18 cellular contexts compared by ENCODE assay signal in the genomic region with DNA sequence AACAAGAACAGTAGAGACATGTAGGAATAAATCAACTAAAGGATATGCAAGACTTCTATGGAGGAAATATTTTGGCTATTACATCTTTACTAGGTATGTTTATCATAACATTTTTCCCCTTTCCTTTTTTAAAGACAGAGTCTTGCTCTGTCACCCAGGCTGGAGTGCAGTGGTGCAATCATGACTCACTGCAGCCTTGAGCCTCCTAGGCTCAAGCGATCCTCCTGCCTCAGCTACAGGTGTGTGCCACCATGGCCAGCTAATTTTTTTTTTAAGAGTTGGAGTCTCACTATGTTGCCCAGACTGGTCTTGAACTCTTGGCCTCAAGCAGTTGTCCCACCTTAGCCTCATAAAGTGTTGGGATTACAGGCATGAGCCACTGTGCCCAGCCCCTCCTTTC. TPM values are rescaled to one million over a fixed set of nuclear protein-coding genes. Genes with fewer than 3 reads are reported as not detected.
A peak's percentile ranks its signal among the peaks of the same experiment; 100 is the strongest.
DNase-seq lines count a peak whose midpoint lies in the region; ATAC-seq and TF ChIP-seq lines count a peak whose summit lies in the region.
"Had no signal": no experiment of that assay in that cellular context is flagged by ENCODE, and none has a peak within 500 bp of the region (broad histone marks: within the 10 kb centered on the region; RNA-seq: fewer than 3 reads in every experiment).

No MANE protein-coding gene starts in this region.

- no peaks in the 10 kb centered on the region for H3K9me3 ChIP-seq in breast epithelium
- H3K9me3 ChIP-seq: BLaER1 treated with 17β-estradiol and CSF1 and Interleukin-3, amounts not matched to agents 10 nM and 100 nM; Peyer's patch had no signal

- POLR2A ChIA-PET in MCF 10A (lab: Yijun Ruan, JAX) = no interaction called here

- no peak overlapping the region for H3K4me3 Mint-ChIP-seq in MCF 10A (ENCODE audit: unreplicated experiment)

- DNase-seq in MCF 10A (ENCODE audit: unreplicated experiment) = peak; percentile 53
- DNase-seq in breast epithelium (ENCODE audit: low spot score in 2 of 2) = no peak
- peak; percentile 35 for DNase-seq in amniotic epithelial cell (ENCODE audit: low read depth)
- peak; percentile 37 for DNase-seq in fibroblast of the aortic adventitia (ENCODE audit: low read depth)
- DNase-seq in activated gamma-delta T cell (lab: John Stamatoyannopoulos, UW) = no peak
- no peak for DNase-seq in caudate nucleus (lab: John Stamatoyannopoulos, UW)
- DNase-seq in NCI-H82 treated with DMSO at 0.1 percent for 48 hours (lab: John Stamatoyannopoulos, UW; ENCODE audit: unreplicated experiment) = no peak
- DNase-seq: KG1, MM.1S, NCI-H1930, NCI-H2171, NCI-H82, Peyer's patch, SHP77 had no signal

- H3K27me3 ChIP-seq in breast epithelium = no peaks in the 10 kb centered on the region
- H3K27me3 ChIP-seq: BLaER1 treated with 17β-estradiol and CSF1 and Interleukin-3, amounts not matched to agents 10 nM and 100 nM; Peyer's patch had no signal

- peaks cover 7% of the 10 kb centered on the region for H3K4me1 Mint-ChIP-seq in MCF 10A (ENCODE audit: insufficient read depth, unreplicated experiment)

- no peaks in the 10 kb centered on the region for H3K4me1 ChIP-seq in breast epithelium
- H3K4me1 ChIP-seq: BLaER1 treated with 17β-estradiol and CSF1 and Interleukin-3, amounts not matched to agents 10 nM and 100 nM; Peyer's patch had no signal

- TF ChIP-seq CTCF in MCF 10A (IDR thresholded peaks at IDR 0.05; ENCODE audit: unreplicated experiment) (no peak), breast epithelium (IDR thresholded peaks at IDR 0.05) (no peak), fibroblast of the aortic adventitia (IDR thresholded peaks at IDR 0.05; ENCODE audit: insufficient read depth, low read length) (no peak)

- H3K9me3 Mint-ChIP-seq in MCF 10A (ENCODE audit: unreplicated experiment) = no peaks in the 10 kb centered on the region

- H3K27me3 Mint-ChIP-seq in MCF 10A (ENCODE audit: insufficient read depth, unreplicated experiment) = no peaks in the 10 kb centered on the region

- no peak for TF ChIP-seq POLR2A in breast epithelium (IDR thresholded peaks at IDR 0.05)

- no peak overlapping the region for H3K27ac Mint-ChIP-seq in MCF 10A (ENCODE audit: low read depth, unreplicated experiment)

- H3K36me3 ChIP-seq in breast epithelium = no peaks in the 10 kb centered on the region
- H3K36me3 ChIP-seq: Peyer's patch had no signal

- H3K36me3 Mint-ChIP-seq in MCF 10A (ENCODE audit: insufficient read depth, unreplicated experiment) = no peaks in the 10 kb centered on the region

- CTCF ChIA-PET in MCF 10A (lab: Yijun Ruan, JAX) = interaction anchor here (0.6 to 1.3 kb wide), 5 partner anchors 11 to 1132 kb away, joined by 3 to 4 read pairs (median 3); no protein-coding TSS in a partner anchor

- H3K4me3 ChIP-seq in breast epithelium = no peak overlapping the region
- H3K4me3 ChIP-seq in fibroblast of the aortic adventitia (ENCODE audit: low read depth, low read length) = no peak overlapping the region
- H3K4me3 ChIP-seq: BLaER1 treated with 17β-estradiol and CSF1 and Interleukin-3, amounts not matched to agents 10 nM and 100 nM; Peyer's patch had no signal

- no TSS peak for BruUV-seq in MCF 10A (replicated peaks; lab: Mats Ljungman, UMichigan)

- ATAC-seq in HG02885 (IDR thresholded peaks at IDR 0.05; ENCODE audit: poor library complexity, unreplicated experiment) = no peak

- intact Hi-C loops in MCF 10A (cut with micrococcal nuclease) = no loop called here
- intact Hi-C loops in breast epithelium (cut with DNase I; ENCODE audit: low total_unique reads) = no loop called here

- H3K27ac ChIP-seq in breast epithelium = no peak overlapping the region
- H3K27ac ChIP-seq in caudate nucleus (ENCODE audit: low read depth, low read length) = no peak overlapping the region
- H3K27ac ChIP-seq: 22Rv1; BLaER1 treated with 17β-estradiol and CSF1 and Interleukin-3, amounts not matched to agents 10 nM and 100 nM; HL-60; Peyer's patch had no signal

RNA-seq across cellular contexts. Expression of gene AKAP7, which starts 37.0 kb away (rescaled TPM):
- total RNA-seq in MCF 10A (2022) (2.9 and 5.6 TPM in 2 replicates), breast epithelium (10 to 100 TPM; 13.0 to 15.7 (median 14.4) TPM), fibroblast of the aortic adventitia (ENCODE audit: low replicate concordance) (5.4 and 27.9 TPM in 2 replicates)

Comparison
In these comparisons a context has a peak if more than half of its experiments do, and no peak if none do; other contexts are left out.
1. DNase-seq: peak in MCF 10A (single experiment), amniotic epithelial cell (single experiment) and fibroblast of the aortic adventitia (single experiment); none in breast epithelium (0 of 2), activated gamma-delta T cell (single experiment), caudate nucleus (0 of 61) and NCI-H82 treated with DMSO at 0.1 percent for 48 hours (single experiment).